8 cellular contexts compared by ENCODE assay signal in genomic region chr5:172932313-172933017, GRCh38. TPM values are rescaled to one million over a fixed set of nuclear protein-coding genes. Genes with fewer than 3 reads are reported as not detected.
DNase-seq lines count a peak whose midpoint lies in the region; ATAC-seq, FAIRE-seq and TF ChIP-seq lines count a peak whose summit lies in the region.

No MANE protein-coding gene starts in this region.

- H3K4me3 ChIP-seq in GM12875 (ENCODE audit: low read depth, low read length) (no peak overlapping the region), fibroblast of villous mesenchyme (ENCODE audit: low read depth, low read length) (no peak overlapping the region), suprapubic skin (no peak overlapping the region)

- WGBS in suprapubic skin = 25% methylated on average over 11 of the region's 22 CpGs

- H3K27ac ChIP-seq in 22Rv1 = no peak overlapping the region
- no peak overlapping the region for H3K27ac ChIP-seq in suprapubic skin

- DNase-seq in RCC 7860 (ENCODE audit: low spot score) = peak; percentile 83
- DNase-seq in fibroblast of villous mesenchyme (ENCODE audit: low read depth) = peak; percentile 69
- DNase-seq in occipital lobe (lab: John Stamatoyannopoulos, UW) = peak; percentile 64
- DNase-seq in suprapubic skin (ENCODE audit: low spot score in 2 of 2) = peak; percentile 86 to 90

- H3K36me3 ChIP-seq in suprapubic skin = peaks cover 38% of the 10 kb centered on the region

- H3K9me3 ChIP-seq in suprapubic skin = no peaks in the 10 kb centered on the region

- no peak for TF ChIP-seq POLR2A in suprapubic skin (IDR thresholded peaks at IDR 0.05)

- H3K4me3 Mint-ChIP-seq in activated T-helper 17 cell treated with anti-CD3 and anti-CD28 coated beads, Interleukin-2, amount 50 U/mL, for 72 hours = no peak overlapping the region

- H3K4me1 ChIP-seq in suprapubic skin = peaks cover 15% of the 10 kb centered on the region

- H3K27ac Mint-ChIP-seq in activated T-helper 17 cell treated with anti-CD3 and anti-CD28 coated beads, Interleukin-2, amount 50 U/mL, for 72 hours = peak overlapping the region; percentile 38

- no peaks in the 10 kb centered on the region for H3K27me3 ChIP-seq in suprapubic skin

- H3K36me3 Mint-ChIP-seq in activated T-helper 17 cell treated with anti-CD3 and anti-CD28 coated beads, Interleukin-2, amount 50 U/mL, for 72 hours (ENCODE audit: low read depth) = peaks cover 25% of the 10 kb centered on the region

- peak; percentile 96 for TF ChIP-seq CTCF in 22Rv1 (IDR thresholded peaks at IDR 0.05)
- peak; percentile 91 for TF ChIP-seq CTCF in GM12875 (IDR thresholded peaks at IDR 0.05; ENCODE audit: borderline replicate concordance, insufficient read depth, low read depth, low read length)
- peak; percentile 92 for TF ChIP-seq CTCF in fibroblast of villous mesenchyme (IDR thresholded peaks at IDR 0.05; ENCODE audit: insufficient read depth, low read depth, low read length)
- TF ChIP-seq CTCF in suprapubic skin (IDR thresholded peaks at IDR 0.05) = peak; percentile 96 to 97

- H3K4me1 Mint-ChIP-seq in activated T-helper 17 cell treated with anti-CD3 and anti-CD28 coated beads, Interleukin-2, amount 50 U/mL, for 72 hours = no peaks in the 10 kb centered on the region

- H3K9me3 Mint-ChIP-seq in activated T-helper 17 cell treated with anti-CD3 and anti-CD28 coated beads, Interleukin-2, amount 50 U/mL, for 72 hours = no peaks in the 10 kb centered on the region

- no peaks in the 10 kb centered on the region for H3K27me3 Mint-ChIP-seq in activated T-helper 17 cell treated with anti-CD3 and anti-CD28 coated beads, Interleukin-2, amount 50 U/mL, for 72 hours

- no peak for TF ChIP-seq EP300 in suprapubic skin (IDR thresholded peaks at IDR 0.05)

- peak; percentile 68 for ATAC-seq in HG03442 (IDR thresholded peaks at IDR 0.05; ENCODE audit: unreplicated experiment)
- peak; percentile 91 for ATAC-seq in activated T-helper 17 cell treated with anti-CD3 and anti-CD28 coated beads, Interleukin-2, amount 50 U/mL, for 72 hours (replicated peaks)

- FAIRE-seq in RCC 7860 (lab: Jason Lieb, UNC) = no peak

RNA-seq across cellular contexts. Expression of gene RPL26L1, which starts 26.8 kb away (rescaled TPM):
- total RNA-seq in activated T-helper 17 cell treated with anti-CD3 and anti-CD28 coated beads, Interleukin-2, amount 50 U/mL, for 72 hours = 10 to 100 TPM; 31.8 to 64.9 TPM
- total RNA-seq in fibroblast of villous mesenchyme (45.1 and 57.9 TPM in 2 replicates), occipital lobe (29.8 TPM), suprapubic skin (10 to 100 TPM; 14.2 to 30.7 (median 21.9) TPM)

RNA-seq across cellular contexts. Expression of gene ATP6V0E1, which starts 51.1 kb away (rescaled TPM):
- 100 to 1,000 TPM; 123 to 163 TPM for total RNA-seq in activated T-helper 17 cell treated with anti-CD3 and anti-CD28 coated beads, Interleukin-2, amount 50 U/mL, for 72 hours
- total RNA-seq in fibroblast of villous mesenchyme (142 and 177 TPM in 2 replicates), occipital lobe (43.5 TPM), suprapubic skin (10 to 100 TPM; 73.7 to 91.3 (median 82.1) TPM)
